Comparison of ENCODE assay signal across 8 cellular contexts in genomic region chr7:99928994-99929729, GRCh38. TPM values are rescaled to one million over a fixed set of nuclear protein-coding genes. Genes with fewer than 3 reads are reported as not detected.
DNase-seq lines count a peak whose midpoint lies in the region; ATAC-seq and TF ChIP-seq lines count a peak whose summit lies in the region.

Gene GJC3 (minus strand): TSS chr7:99929620. CDS start chr7:99929620, 0 bp downstream.

- H3K4me1 ChIP-seq in breast epithelium, result peaks cover 0 to 7% of the 10 kb centered on the region in 2 donors

- H3K9me3 ChIP-seq in breast epithelium, result no peaks in the 10 kb centered on the region
- peaks cover 2% of the 10 kb centered on the region for H3K9me3 ChIP-seq in iPS-18c (ENCODE audit: control insufficient read depth, insufficient read depth, low read length)

- H3K27me3 ChIP-seq in breast epithelium, result no peaks in the 10 kb centered on the region

- intact Hi-C loops in breast epithelium (cut with DNase I; ENCODE audit: low total_unique reads), result no loop called here

- peak; percentile 32 to 67 (median 36) for TF ChIP-seq CTCF in breast epithelium (IDR thresholded peaks at IDR 0.05)

- peak within 1 kb of the TSS in 2 of 3 donors; percentile 39 to 61 for H3K4me3 ChIP-seq in breast epithelium
- H3K4me3 ChIP-seq in iPS-18c (ENCODE audit: insufficient read depth, low read depth, low read length), result peak within 1 kb of the TSS; percentile 36
- H3K4me3 ChIP-seq in skin epidermis, result peak within 1 kb of the TSS in 6 of 7 experiments; percentile 3 to 23 (median 16)

- no peaks in the 10 kb centered on the region for H3K36me3 ChIP-seq in breast epithelium

- peak within 1 kb of the TSS; percentile 50 to 59 for H3K27ac ChIP-seq in breast epithelium
- H3K27ac ChIP-seq in skin epidermis, result peak within 1 kb of the TSS in 7 of 21 experiments; percentile 2 to 38 (median 36)

- peak; percentile 14 for DNase-seq in GM04503 (ENCODE audit: low read depth)
- DNase-seq in NCI-H1105 (lab: John Stamatoyannopoulos, UW), result peak; percentile 46
- DNase-seq in SW 1271 (lab: John Stamatoyannopoulos, UW), result peak; percentile 40 to 73
- peak; percentile 62 to 66 for DNase-seq in breast epithelium (ENCODE audit: low spot score in 2 of 2)

- TF ChIP-seq POLR2A in breast epithelium (IDR thresholded peaks at IDR 0.05), result no peak

- ATAC-seq in HG03460 (IDR thresholded peaks at IDR 0.05; ENCODE audit: unreplicated experiment) (no peak), HG03039 (IDR thresholded peaks at IDR 0.05; ENCODE audit: unreplicated experiment) (no peak)

RNA-seq across cellular contexts. Expression of gene GJC3, which starts in this region (rescaled TPM):
- total RNA-seq in breast epithelium, result 10 to 100 TPM in 1 of 3 donors, 1 to 10 TPM in 1, under 1 TPM in 1; 0.80 to 25.6 (median 6.6) TPM

Comparison
In these comparisons a context has a peak if more than half of its experiments do, and no peak if none do; other contexts are left out.
1. DNase-seq: peak in every context shown above with its lines; median percentile 64 in breast epithelium; 56 in SW 1271; 46 in NCI-H1105; 14 in GM04503.